Comparison of ENCODE assay signal across 15 cellular contexts in the genomic region with DNA sequence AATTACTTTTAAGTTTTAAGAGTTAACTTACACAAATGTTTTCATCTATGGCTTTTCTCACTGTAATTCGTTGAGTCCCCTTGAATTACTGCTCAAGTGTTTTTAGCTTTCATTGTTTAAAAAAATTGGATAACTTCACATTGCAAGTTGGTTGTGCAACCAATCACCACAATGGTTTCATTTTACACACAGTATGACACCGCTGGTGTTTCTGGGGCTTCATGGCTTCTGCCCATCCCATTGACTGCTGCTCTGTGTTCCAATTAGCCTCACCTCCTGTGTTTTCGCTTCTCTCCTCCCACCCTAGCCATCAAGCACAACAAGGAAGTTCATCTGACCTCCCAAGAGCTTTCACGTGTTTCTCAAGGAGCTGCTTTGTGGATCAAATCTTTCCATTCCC.
DNase-seq lines count a peak whose midpoint lies in the region; ATAC-seq and TF ChIP-seq lines count a peak whose summit lies in the region.
"Had no signal": no experiment of that assay in that cellular context is flagged by ENCODE, and none has a peak within 500 bp of the region (broad histone marks: within the 10 kb centered on the region; RNA-seq: fewer than 3 reads in every experiment).

No MANE protein-coding gene starts in this region.

- DNase-seq in AG10803 (ENCODE audit: low read depth) (peak; percentile 4), HT1080 (ENCODE audit: low read depth) (peak; percentile 53), SK-MEL-5 (ENCODE audit: low read depth, low spot score) (peak; percentile 49), iris pigment epithelial cell (ENCODE audit: low read depth) (peak; percentile 24), DMS79 treated with DMSO at 0.1 percent for 48 hours (lab: John Stamatoyannopoulos, UW) (no peak), HEK293T (ENCODE audit: extremely low spot score) (no peak), NCI-H510A (lab: John Stamatoyannopoulos, UW) (no peak)
- DNase-seq: activated CD4-positive, alpha-beta T cell treated with anti-CD3 and anti-CD28 coated beads, Interleukin-2, amount 50 U/mL, for 1 hour; activated effector memory CD4-positive, alpha-beta T cell treated with Interleukin-2 at 50 U/mL for 16 hours; NCI-H1417 treated with DMSO at 0.1 percent for 48 hours; stimulated activated CD4-positive, alpha-beta T cell treated with anti-CD3 and anti-CD28 coated beads, Interleukin-2, amount 100 ng/mL, for 48 hours; stimulated activated naive CD4-positive, alpha-beta T cell; T-helper 1 cell had no signal

- CTCF ChIA-PET in HEK293T (lab: Yijun Ruan, JAX), result no interaction called here

- H3K4me3 ChIP-seq in AG10803 (ENCODE audit: low read length), result peak overlapping the region; percentile 11
- H3K4me3 ChIP-seq: BLaER1 treated with 17β-estradiol and CSF1 and Interleukin-3, amounts not matched to agents 10 nM and 100 nM had no signal

- TF ChIP-seq CTCF in AG10803 (conservative IDR thresholded peaks at IDR 0.05; ENCODE audit: low read length), result no peak

- POLR2A ChIA-PET in HEK293T (lab: Yijun Ruan, JAX), result no interaction called here

- no peak for ATAC-seq in GM21381 (IDR thresholded peaks at IDR 0.05; ENCODE audit: unreplicated experiment)

- in situ Hi-C loops in SK-MEL-5 (cut with HindIII; ENCODE audit: low pct_unique_long_range_greater_than_20kb, low sequenced_read_pairs), result no loop called here

TF ChIP-seq in HEK293T, 16 proteins besides CTCF, POLR2A, EP300 and RAD21:
- TF ChIP-seq SP1 (IDR thresholded peaks at IDR 0.05) (no peak), L3MBTL2 (conservative IDR thresholded peaks at IDR 0.05) (no peak), ARNT (IDR thresholded peaks at IDR 0.05) (no peak), BHLHE40 (IDR thresholded peaks at IDR 0.05; ENCODE audit: borderline replicate concordance) (no peak), ELF4 (IDR thresholded peaks at IDR 0.05) (no peak), LEF1 (IDR thresholded peaks at IDR 0.05; ENCODE audit: borderline replicate concordance) (no peak), CTBP1 (IDR thresholded peaks at IDR 0.05; ENCODE audit: borderline replicate concordance) (no peak)

Comparison
In these comparisons a context has a peak if more than half of its experiments do, and no peak if none do; other contexts are left out.
1. DNase-seq: peak in AG10803 (single experiment), HT1080 (single experiment), SK-MEL-5 (single experiment) and iris pigment epithelial cell (single experiment); none in DMS79 treated with DMSO at 0.1 percent for 48 hours (single experiment), HEK293T (single experiment) and NCI-H510A (single experiment).